ENCODE assay signal across 2 cellular contexts in the genomic region with DNA sequence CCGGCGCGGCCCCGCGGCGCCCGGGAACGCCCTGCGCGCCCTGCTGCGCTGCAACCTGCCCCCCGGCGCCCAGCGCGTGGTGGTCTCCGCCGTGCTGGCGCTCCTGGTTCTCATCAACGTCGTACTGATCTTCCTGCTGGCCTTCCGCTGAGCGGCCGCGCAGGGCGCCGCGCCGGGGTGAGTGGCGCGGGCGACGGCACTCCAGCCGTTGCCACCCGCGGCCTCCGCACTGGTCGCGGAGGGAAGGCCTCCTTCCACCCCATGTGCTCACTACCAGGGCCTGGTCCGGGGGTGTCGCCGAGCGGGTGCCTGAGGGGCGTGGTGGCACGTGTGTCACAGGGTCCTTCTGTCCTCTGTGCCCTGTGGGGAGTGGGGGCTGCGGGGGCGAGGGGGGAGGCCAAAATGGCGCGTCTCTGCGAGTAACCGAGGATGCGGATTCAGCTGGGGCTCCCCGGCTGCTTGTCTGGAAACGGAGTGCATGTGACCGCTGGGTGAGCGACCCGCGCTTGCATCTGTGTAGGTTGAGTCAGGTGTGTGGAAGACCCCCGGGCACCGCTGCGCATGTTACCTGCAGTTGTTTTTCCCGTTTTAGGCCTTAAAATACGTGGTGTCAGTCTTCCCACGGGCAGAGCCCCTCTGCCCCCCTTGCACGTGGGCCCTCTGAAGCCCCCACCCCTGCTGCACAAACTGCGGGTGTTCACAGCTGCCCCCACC.
TF ChIP-seq lines count a peak whose summit lies in the region.

No MANE protein-coding gene starts in this region.

TF ChIP-seq in GM23338, 12 proteins besides CTCF, POLR2A, EP300 and RAD21:
- TF ChIP-seq, protein P1, sequence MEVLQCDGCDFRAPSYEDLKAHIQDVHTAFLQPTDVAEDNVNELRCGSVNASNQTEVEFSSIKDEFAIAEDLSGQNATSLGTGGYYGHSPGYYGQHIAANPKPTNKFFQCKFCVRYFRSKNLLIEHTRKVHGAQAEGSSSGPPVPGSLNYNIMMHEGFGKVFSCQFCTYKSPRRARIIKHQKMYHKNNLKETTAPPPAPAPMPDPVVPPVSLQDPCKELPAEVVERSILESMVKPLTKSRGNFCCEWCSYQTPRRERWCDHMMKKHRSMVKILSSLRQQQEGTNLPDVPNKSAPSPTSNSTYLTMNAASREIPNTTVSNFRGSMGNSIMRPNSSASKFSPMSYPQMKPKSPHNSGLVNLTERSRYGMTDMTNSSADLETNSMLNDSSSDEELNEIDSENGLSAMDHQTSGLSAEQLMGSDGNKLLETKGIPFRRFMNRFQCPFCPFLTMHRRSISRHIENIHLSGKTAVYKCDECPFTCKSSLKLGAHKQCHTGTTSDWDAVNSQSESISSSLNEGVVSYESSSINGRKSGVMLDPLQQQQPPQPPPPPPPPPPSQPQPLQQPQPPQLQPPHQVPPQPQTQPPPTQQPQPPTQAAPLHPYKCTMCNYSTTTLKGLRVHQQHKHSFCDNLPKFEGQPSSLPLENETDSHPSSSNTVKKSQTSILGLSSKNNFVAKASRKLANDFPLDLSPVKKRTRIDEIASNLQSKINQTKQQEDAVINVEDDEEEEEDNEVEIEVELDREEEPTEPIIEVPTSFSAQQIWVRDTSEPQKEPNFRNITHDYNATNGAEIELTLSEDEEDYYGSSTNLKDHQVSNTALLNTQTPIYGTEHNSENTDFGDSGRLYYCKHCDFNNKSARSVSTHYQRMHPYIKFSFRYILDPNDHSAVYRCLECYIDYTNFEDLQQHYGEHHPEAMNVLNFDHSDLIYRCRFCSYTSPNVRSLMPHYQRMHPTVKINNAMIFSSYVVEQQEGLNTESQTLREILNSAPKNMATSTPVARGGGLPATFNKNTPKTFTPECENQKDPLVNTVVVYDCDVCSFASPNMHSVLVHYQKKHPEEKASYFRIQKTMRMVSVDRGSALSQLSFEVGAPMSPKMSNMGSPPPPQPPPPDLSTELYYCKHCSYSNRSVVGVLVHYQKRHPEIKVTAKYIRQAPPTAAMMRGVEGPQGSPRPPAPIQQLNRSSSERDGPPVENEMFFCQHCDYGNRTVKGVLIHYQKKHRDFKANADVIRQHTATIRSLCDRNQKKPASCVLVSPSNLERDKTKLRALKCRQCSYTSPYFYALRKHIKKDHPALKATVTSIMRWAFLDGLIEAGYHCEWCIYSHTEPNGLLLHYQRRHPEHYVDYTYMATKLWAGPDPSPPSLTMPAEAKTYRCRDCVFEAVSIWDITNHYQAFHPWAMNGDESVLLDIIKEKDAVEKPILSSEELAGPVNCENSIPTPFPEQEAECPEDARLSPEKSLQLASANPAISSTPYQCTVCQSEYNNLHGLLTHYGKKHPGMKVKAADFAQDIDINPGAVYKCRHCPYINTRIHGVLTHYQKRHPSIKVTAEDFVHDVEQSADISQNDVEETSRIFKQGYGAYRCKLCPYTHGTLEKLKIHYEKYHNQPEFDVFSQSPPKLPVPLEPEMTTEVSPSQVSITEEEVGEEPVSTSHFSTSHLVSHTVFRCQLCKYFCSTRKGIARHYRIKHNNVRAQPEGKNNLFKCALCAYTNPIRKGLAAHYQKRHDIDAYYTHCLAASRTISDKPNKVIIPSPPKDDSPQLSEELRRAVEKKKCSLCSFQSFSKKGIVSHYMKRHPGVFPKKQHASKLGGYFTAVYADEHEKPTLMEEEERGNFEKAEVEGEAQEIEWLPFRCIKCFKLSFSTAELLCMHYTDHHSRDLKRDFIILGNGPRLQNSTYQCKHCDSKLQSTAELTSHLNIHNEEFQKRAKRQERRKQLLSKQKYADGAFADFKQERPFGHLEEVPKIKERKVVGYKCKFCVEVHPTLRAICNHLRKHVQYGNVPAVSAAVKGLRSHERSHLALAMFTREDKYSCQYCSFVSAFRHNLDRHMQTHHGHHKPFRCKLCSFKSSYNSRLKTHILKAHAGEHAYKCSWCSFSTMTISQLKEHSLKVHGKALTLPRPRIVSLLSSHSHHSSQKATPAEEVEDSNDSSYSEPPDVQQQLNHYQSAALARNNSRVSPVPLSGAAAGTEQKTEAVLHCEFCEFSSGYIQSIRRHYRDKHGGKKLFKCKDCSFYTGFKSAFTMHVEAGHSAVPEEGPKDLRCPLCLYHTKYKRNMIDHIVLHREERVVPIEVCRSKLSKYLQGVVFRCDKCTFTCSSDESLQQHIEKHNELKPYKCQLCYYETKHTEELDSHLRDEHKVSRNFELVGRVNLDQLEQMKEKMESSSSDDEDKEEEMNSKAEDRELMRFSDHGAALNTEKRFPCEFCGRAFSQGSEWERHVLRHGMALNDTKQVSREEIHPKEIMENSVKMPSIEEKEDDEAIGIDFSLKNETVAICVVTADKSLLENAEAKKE (CRISPR knock-in tag; IDR thresholded peaks at IDR 0.05) = no peak
- TF ChIP-seq EZH2 (IDR thresholded peaks at IDR 0.05; ENCODE audit: low read depth, unreplicated experiment) = no peak
- no peak for TF ChIP-seq EZH2phosphoT487 (IDR thresholded peaks at IDR 0.05; ENCODE audit: unreplicated experiment)
- no peak for TF ChIP-seq ZNF114 (CRISPR knock-in tag; IDR thresholded peaks at IDR 0.05)
- TF ChIP-seq CREB1 (CRISPR knock-in tag; IDR thresholded peaks at IDR 0.05; ENCODE audit: low read depth) = no peak
- TF ChIP-seq JUNB (IDR thresholded peaks at IDR 0.05; ENCODE audit: unreplicated experiment) = no peak
- TF ChIP-seq POLR2AphosphoS5 (IDR thresholded peaks at IDR 0.05; ENCODE audit: low read depth) = no peak

TF ChIP-seq in WTC11, 78 proteins besides CTCF, POLR2A, EP300 and RAD21 (continued from another document):
- TF ChIP-seq, protein P2, sequence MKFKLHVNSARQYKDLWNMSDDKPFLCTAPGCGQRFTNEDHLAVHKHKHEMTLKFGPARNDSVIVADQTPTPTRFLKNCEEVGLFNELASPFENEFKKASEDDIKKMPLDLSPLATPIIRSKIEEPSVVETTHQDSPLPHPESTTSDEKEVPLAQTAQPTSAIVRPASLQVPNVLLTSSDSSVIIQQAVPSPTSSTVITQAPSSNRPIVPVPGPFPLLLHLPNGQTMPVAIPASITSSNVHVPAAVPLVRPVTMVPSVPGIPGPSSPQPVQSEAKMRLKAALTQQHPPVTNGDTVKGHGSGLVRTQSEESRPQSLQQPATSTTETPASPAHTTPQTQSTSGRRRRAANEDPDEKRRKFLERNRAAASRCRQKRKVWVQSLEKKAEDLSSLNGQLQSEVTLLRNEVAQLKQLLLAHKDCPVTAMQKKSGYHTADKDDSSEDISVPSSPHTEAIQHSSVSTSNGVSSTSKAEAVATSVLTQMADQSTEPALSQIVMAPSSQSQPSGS (CRISPR knock-in tag; IDR thresholded peaks at IDR 0.05; ENCODE audit: borderline replicate concordance, low read depth) = no peak
- TF ChIP-seq ZSCAN18 (CRISPR knock-in tag; IDR thresholded peaks at IDR 0.05) (no peak), KAT7 (CRISPR knock-in tag; IDR thresholded peaks at IDR 0.05; ENCODE audit: borderline replicate concordance) (no peak), NR1H2 (CRISPR knock-in tag; IDR thresholded peaks at IDR 0.05) (no peak), ZNF416 (CRISPR knock-in tag; IDR thresholded peaks at IDR 0.05) (no peak), SOX15 (CRISPR knock-in tag; IDR thresholded peaks at IDR 0.05) (no peak), MXD4 (CRISPR knock-in tag; IDR thresholded peaks at IDR 0.05; ENCODE audit: borderline replicate concordance) (no peak), NR3C1 (CRISPR knock-in tag; conservative IDR thresholded peaks at IDR 0.05; ENCODE audit: low read depth) (no peak), TP53 (CRISPR knock-in tag; IDR thresholded peaks at IDR 0.05) (peak; percentile 46; the same call in 1 of the 2 replicates), ZBTB21 (CRISPR knock-in tag; IDR thresholded peaks at IDR 0.05; ENCODE audit: borderline replicate concordance) (no peak), ESRRA (CRISPR knock-in tag; IDR thresholded peaks at IDR 0.05; ENCODE audit: borderline replicate concordance) (no peak)
- TF ChIP-seq, protein P3, sequence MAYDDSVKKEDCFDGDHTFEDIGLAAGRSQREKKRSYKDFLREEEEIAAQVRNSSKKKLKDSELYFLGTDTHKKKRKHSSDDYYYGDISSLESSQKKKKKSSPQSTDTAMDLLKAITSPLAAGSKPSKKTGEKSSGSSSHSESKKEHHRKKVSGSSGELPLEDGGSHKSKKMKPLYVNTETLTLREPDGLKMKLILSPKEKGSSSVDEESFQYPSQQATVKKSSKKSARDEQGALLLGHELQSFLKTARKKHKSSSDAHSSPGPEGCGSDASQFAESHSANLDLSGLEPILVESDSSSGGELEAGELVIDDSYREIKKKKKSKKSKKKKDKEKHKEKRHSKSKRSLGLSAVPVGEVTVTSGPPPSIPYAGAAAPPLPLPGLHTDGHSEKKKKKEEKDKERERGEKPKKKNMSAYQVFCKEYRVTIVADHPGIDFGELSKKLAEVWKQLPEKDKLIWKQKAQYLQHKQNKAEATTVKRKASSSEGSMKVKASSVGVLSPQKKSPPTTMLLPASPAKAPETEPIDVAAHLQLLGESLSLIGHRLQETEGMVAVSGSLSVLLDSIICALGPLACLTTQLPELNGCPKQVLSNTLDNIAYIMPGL (CRISPR knock-in tag; IDR thresholded peaks at IDR 0.05) = 0 out of 2 replicates have a peak, but pooled peaks have one; percentile 57
- TF ChIP-seq, protein P4, sequence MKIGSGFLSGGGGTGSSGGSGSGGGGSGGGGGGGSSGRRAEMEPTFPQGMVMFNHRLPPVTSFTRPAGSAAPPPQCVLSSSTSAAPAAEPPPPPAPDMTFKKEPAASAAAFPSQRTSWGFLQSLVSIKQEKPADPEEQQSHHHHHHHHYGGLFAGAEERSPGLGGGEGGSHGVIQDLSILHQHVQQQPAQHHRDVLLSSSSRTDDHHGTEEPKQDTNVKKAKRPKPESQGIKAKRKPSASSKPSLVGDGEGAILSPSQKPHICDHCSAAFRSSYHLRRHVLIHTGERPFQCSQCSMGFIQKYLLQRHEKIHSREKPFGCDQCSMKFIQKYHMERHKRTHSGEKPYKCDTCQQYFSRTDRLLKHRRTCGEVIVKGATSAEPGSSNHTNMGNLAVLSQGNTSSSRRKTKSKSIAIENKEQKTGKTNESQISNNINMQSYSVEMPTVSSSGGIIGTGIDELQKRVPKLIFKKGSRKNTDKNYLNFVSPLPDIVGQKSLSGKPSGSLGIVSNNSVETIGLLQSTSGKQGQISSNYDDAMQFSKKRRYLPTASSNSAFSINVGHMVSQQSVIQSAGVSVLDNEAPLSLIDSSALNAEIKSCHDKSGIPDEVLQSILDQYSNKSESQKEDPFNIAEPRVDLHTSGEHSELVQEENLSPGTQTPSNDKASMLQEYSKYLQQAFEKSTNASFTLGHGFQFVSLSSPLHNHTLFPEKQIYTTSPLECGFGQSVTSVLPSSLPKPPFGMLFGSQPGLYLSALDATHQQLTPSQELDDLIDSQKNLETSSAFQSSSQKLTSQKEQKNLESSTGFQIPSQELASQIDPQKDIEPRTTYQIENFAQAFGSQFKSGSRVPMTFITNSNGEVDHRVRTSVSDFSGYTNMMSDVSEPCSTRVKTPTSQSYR (CRISPR knock-in tag; IDR thresholded peaks at IDR 0.05) = no peak
